35 cellular contexts compared by ENCODE assay signal in the genomic region with DNA sequence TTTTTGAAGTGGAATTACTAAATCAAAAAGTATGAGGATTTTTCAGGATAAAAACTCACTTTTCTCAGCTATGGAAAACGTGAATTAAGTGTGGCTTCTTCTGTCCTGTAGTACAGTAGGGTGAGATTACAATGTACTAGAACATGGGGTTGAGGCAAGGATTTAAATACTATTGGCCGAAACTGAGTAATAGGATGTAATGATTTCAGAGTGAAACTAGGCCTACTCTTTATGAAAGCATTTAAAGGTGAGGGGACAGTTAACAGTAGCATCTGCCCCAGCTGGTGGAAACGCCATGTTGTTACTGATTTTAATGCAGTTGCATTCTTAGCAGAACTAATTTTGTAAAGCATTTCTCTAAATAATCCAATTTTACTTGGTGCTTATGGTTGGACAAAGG.
"Had no signal": no experiment of that assay in that cellular context is flagged by ENCODE, and none has a peak within 500 bp of the region (broad histone marks: within the 10 kb centered on the region; RNA-seq: fewer than 3 reads in every experiment).

No MANE protein-coding gene starts in this region.

- H3K36me3 ChIP-seq: MG63 had no signal

- H3K4me3 ChIP-seq: MG63 had no signal

- H3K27me3 ChIP-seq: MG63 had no signal

- H3K9me3 ChIP-seq: MG63 had no signal

- DNase-seq: Karpas-422, Kasumi-1, MG63, MM.1S, MV-4-11, NCI-H1048, NCI-H1092, NCI-H1092 treated with DMSO at 0.1 percent for 48 hours, NCI-H1105, NCI-H1105 treated with DMSO at 0.1 percent for 48 hours, NCI-H1417, NCI-H1417 treated with DMSO at 0.1 percent for 48 hours, NCI-H1436, NCI-H1436 treated with DMSO at 0.1 percent for 48 hours, NCI-H146, NCI-H1694, NCI-H1694 treated with DMSO at 0.1 percent for 48 hours, NCI-H187, NCI-H187 treated with DMSO at 0.1 percent for 48 hours, NCI-H1930, NCI-H2029, NCI-H2029 treated with DMSO at 0.1 percent for 48 hours, NCI-H2081, NCI-H2081 treated with DMSO at 0.1 percent for 48 hours, NCI-H2107, NCI-H2171, NCI-H2171 treated with DMSO at 0.1 percent for 48 hours, NCI-H2227 treated with DMSO at 0.1 percent for 48 hours, NCI-H226, NCI-H345, NCI-H446, NCI-H446 treated with DMSO at 0.1 percent for 48 hours, NCI-H510A, NCI-H510A treated with DMSO at 0.1 percent for 48 hours, NCI-H524 had no signal
